15 cellular contexts compared by ENCODE assay signal in genomic region chr22:24088796-24089195, GRCh38.
DNase-seq lines count a peak whose midpoint lies in the region; ATAC-seq lines count a peak whose summit lies in the region.
"Had no signal": no experiment of that assay in that cellular context is flagged by ENCODE, and none has a peak within 500 bp of the region (broad histone marks: within the 10 kb centered on the region; RNA-seq: fewer than 3 reads in every experiment).

No MANE protein-coding gene starts in this region.

- peaks cover 0 to 1% (median 0%) of the 10 kb centered on the region in 7 donors for H3K9me3 Mint-ChIP-seq in CD4-positive, CD25-positive, alpha-beta regulatory T cell
- no peaks in the 10 kb centered on the region for H3K9me3 Mint-ChIP-seq in activated CD4-positive, alpha-beta T cell treated with anti-CD3 and anti-CD28 coated beads, Interleukin-2, amount 10 ng/mL, durations not matched to agents 24 days and 14 days
- H3K9me3 Mint-ChIP-seq: activated T-cell treated with anti-CD3 and anti-CD28 coated beads, Interleukin-2, amount 50 U/mL, for 72 hours had no signal

- H3K9me3 ChIP-seq in CD4-positive, CD25-positive, alpha-beta regulatory T cell (ENCODE audit: control insufficient read depth in 2 of 2, low read length in 2 of 2), result no peaks in the 10 kb centered on the region
- H3K9me3 ChIP-seq: BLaER1 had no signal

- H3K4me1 ChIP-seq in CD4-positive, CD25-positive, alpha-beta regulatory T cell (ENCODE audit: control insufficient read depth, insufficient read depth, low read length, poor library complexity, severe bottlenecking), result no peaks in the 10 kb centered on the region
- H3K4me1 ChIP-seq: BLaER1 had no signal

- no peak overlapping the region for H3K4me3 ChIP-seq in CD4-positive, CD25-positive, alpha-beta regulatory T cell (ENCODE audit: low read depth, low read length)
- H3K4me3 ChIP-seq: BLaER1 had no signal

- intact Hi-C loops in sciatic nerve (cut with DNase I), result no loop called here
- intact Hi-C loops in activated CD4-positive, alpha-beta T cell treated with anti-CD3 and anti-CD28 coated beads, Interleukin-2, amount 10 ng/mL, durations not matched to agents 24 days and 14 days (cut with micrococcal nuclease), result no loop called here

- DNase-seq in CD4-positive, CD25-positive, alpha-beta regulatory T cell, result no peak
- peak; percentile 75 for DNase-seq in NCI-H82 (lab: John Stamatoyannopoulos, UW)
- peak; percentile 48 for DNase-seq in fibroblast of peridontal ligament (ENCODE audit: extremely low read depth)
- no peak for DNase-seq in sciatic nerve (ENCODE audit: low spot score)
- DNase-seq in activated CD4-positive, alpha-beta T cell treated with anti-CD3 and anti-CD28 coated beads, Interleukin-2, amount 50 U/mL, for 4 hours, result no peak
- no peak for DNase-seq in activated CD4-positive, alpha-beta T cell treated with anti-CD3 and anti-CD28 coated beads, Interleukin-2, amount 10 ng/mL, durations not matched to agents 24 days and 14 days
- DNase-seq: activated CD4-positive, alpha-beta T cell treated with anti-CD3 and anti-CD28 coated beads, Interleukin-2, amount 50 U/mL, for 1 hour; activated T-cell treated with anti-CD3 and anti-CD28 coated beads, Interleukin-2, amount 50 U/mL, for 72 hours; DMS153; glutamatergic neuron; NCI-H2081 had no signal

- H3K27me3 Mint-ChIP-seq in CD4-positive, CD25-positive, alpha-beta regulatory T cell, result no peaks in the 10 kb centered on the region
- no peaks in the 10 kb centered on the region for H3K27me3 Mint-ChIP-seq in activated CD4-positive, alpha-beta T cell treated with anti-CD3 and anti-CD28 coated beads, Interleukin-2, amount 10 ng/mL, durations not matched to agents 24 days and 14 days

- H3K27ac ChIP-seq in CD4-positive, CD25-positive, alpha-beta regulatory T cell (ENCODE audit: insufficient read depth, low read length, poor library complexity, severe bottlenecking), result no peak overlapping the region
- H3K27ac ChIP-seq: BLaER1 had no signal

- H3K4me3 Mint-ChIP-seq in CD4-positive, CD25-positive, alpha-beta regulatory T cell, result no peak overlapping the region
- H3K4me3 Mint-ChIP-seq in activated CD4-positive, alpha-beta T cell treated with anti-CD3 and anti-CD28 coated beads, Interleukin-2, amount 10 ng/mL, durations not matched to agents 24 days and 14 days, result no peak overlapping the region
- H3K4me3 Mint-ChIP-seq: activated T-cell treated with anti-CD3 and anti-CD28 coated beads, Interleukin-2, amount 50 U/mL, for 72 hours had no signal

- peaks cover 81% of the 10 kb centered on the region for H3K36me3 ChIP-seq in CD4-positive, CD25-positive, alpha-beta regulatory T cell (ENCODE audit: control insufficient read depth, insufficient read depth, low read length)

- peaks cover 66% of the 10 kb centered on the region for H3K36me3 Mint-ChIP-seq in CD4-positive, CD25-positive, alpha-beta regulatory T cell
- H3K36me3 Mint-ChIP-seq in activated CD4-positive, alpha-beta T cell treated with anti-CD3 and anti-CD28 coated beads, Interleukin-2, amount 10 ng/mL, durations not matched to agents 24 days and 14 days (ENCODE audit: low read depth), result peaks cover 65% of the 10 kb centered on the region

- peak overlapping the region in 2 of 3 donors; percentile 52 to 56 for H3K27ac Mint-ChIP-seq in CD4-positive, CD25-positive, alpha-beta regulatory T cell
- H3K27ac Mint-ChIP-seq in activated CD4-positive, alpha-beta T cell treated with anti-CD3 and anti-CD28 coated beads, Interleukin-2, amount 10 ng/mL, durations not matched to agents 24 days and 14 days, result no peak overlapping the region

- H3K4me1 Mint-ChIP-seq in CD4-positive, CD25-positive, alpha-beta regulatory T cell, result no peaks in the 10 kb centered on the region
- H3K4me1 Mint-ChIP-seq in activated CD4-positive, alpha-beta T cell treated with anti-CD3 and anti-CD28 coated beads, Interleukin-2, amount 10 ng/mL, durations not matched to agents 24 days and 14 days, result peaks cover 9% of the 10 kb centered on the region

- no peaks in the 10 kb centered on the region for H3K27me3 ChIP-seq in CD4-positive, CD25-positive, alpha-beta regulatory T cell (ENCODE audit: control insufficient read depth, insufficient read depth, low read length)
- H3K27me3 ChIP-seq: BLaER1 had no signal

- ATAC-seq in CD4-positive, CD25-positive, alpha-beta regulatory T cell (ENCODE audit: low read depth in 2 of 2), result no peak
- peak; percentile 45 for ATAC-seq in sciatic nerve
- no peak for ATAC-seq in GM19395 (IDR thresholded peaks at IDR 0.05; ENCODE audit: unreplicated experiment)
- ATAC-seq in GM21381 (IDR thresholded peaks at IDR 0.05; ENCODE audit: unreplicated experiment), result no peak
- ATAC-seq: activated T-cell treated with anti-CD3 and anti-CD28 coated beads, Interleukin-2, amount 50 U/mL, for 72 hours; Panc1 had no signal

Comparison
In these comparisons a context has a peak if more than half of its experiments do, and no peak if none do; other contexts are left out.
1. DNase-seq: peak in NCI-H82 (single experiment) and fibroblast of peridontal ligament (single experiment); none in CD4-positive, CD25-positive, alpha-beta regulatory T cell (0 of 3), sciatic nerve (single experiment), activated CD4-positive, alpha-beta T cell treated with anti-CD3 and anti-CD28 coated beads, Interleukin-2, amount 50 U/mL, for 4 hours (0 of 2) and activated CD4-positive, alpha-beta T cell treated with anti-CD3 and anti-CD28 coated beads, Interleukin-2, amount 10 ng/mL, durations not matched to agents 24 days and 14 days (single experiment).